Comparison of ENCODE assay signal across 8 cellular contexts in genomic region chr17:3935140-3935542, GRCh38.
DNase-seq lines count a peak whose midpoint lies in the region; ATAC-seq and TF ChIP-seq lines count a peak whose summit lies in the region.

No MANE protein-coding gene starts in this region.

- no peak overlapping the region for H3K4me3 ChIP-seq in HFF-Myc (replicated peaks; ENCODE audit: low read depth, low read length)

- CTCF ChIA-PET in RWPE1 (lab: Yijun Ruan, JAX): interaction anchor here (0.6 to 1.3 kb wide), 4 partner anchors 21 to 155 kb away, joined by 3 to 13 read pairs (median 3); no protein-coding TSS in a partner anchor

- no peak for ATAC-seq in GM18867 (IDR thresholded peaks at IDR 0.05; ENCODE audit: unreplicated experiment)
- no peak for ATAC-seq in GM21619 (IDR thresholded peaks at IDR 0.05; ENCODE audit: unreplicated experiment)

- DNase-seq in COR-L47 (lab: John Stamatoyannopoulos, UW) (peak; percentile 51), HFF-Myc (ENCODE audit: extremely low read depth, low read depth) (no peak), RWPE1 (ENCODE audit: low spot score) (peak; percentile 60), ecto neural progenitor cell (ENCODE audit: low spot score) (peak; percentile 87), medulla oblongata (ENCODE audit: extremely low spot score) (peak; percentile 64), germinal center (ENCODE audit: low spot score) (no peak)

- TF ChIP-seq CTCF in HFF-Myc (IDR thresholded peaks at IDR 0.05; ENCODE audit: low read depth, low read length, missing control alignments) (peak; percentile 78), RWPE1 (conservative IDR thresholded peaks at IDR 0.05; ENCODE audit: low read depth) (no peak; the same call in 1 of the 2 replicates)

- POLR2A ChIA-PET in RWPE1 (lab: Yijun Ruan, JAX; ENCODE audit: low non-redundant PET): no interaction called here

- no peak overlapping the region for H3K27ac ChIP-seq in RWPE1

Comparison
In these comparisons a context has a peak if more than half of its experiments do, and no peak if none do; other contexts are left out.
1. DNase-seq: peak in COR-L47 (single experiment), RWPE1 (single experiment), ecto neural progenitor cell (single experiment) and medulla oblongata (single experiment); none in HFF-Myc (single experiment) and germinal center (single experiment).